Comparison of ENCODE assay signal across 30 cellular contexts in genomic region chr16:24589997-24590396, GRCh38.
"Had no signal": no experiment of that assay in that cellular context is flagged by ENCODE, and none has a peak within 500 bp of the region (broad histone marks: within the 10 kb centered on the region; RNA-seq: fewer than 3 reads in every experiment).

No MANE protein-coding gene starts in this region.

- FAIRE-seq: astrocyte had no signal

- H3K9me3 ChIP-seq: body of pancreas, MG63, SJCRH30 had no signal

- ATAC-seq: activated CD8-positive, alpha-beta memory T cell treated with anti-CD3 and anti-CD28 coated beads, Interleukin-2, amount 10 ng/mL, durations not matched to agents 7 days and 5 days; body of pancreas; Panc1 had no signal

- H3K36me3 ChIP-seq: MG63, SJCRH30, WERI-Rb-1 had no signal

- H3K27me3 ChIP-seq: body of pancreas, MG63, SJCRH30 had no signal

- DNase-seq: activated CD4-positive, alpha-beta memory T cell treated with anti-CD3 and anti-CD28 coated beads, Interleukin-2, amount 10 ng/mL, durations not matched to agents 7 days and 5 days; activated CD4-positive, alpha-beta T cell treated with anti-CD3 and anti-CD28 coated beads for 1 hour; activated CD4-positive, alpha-beta T cell treated with anti-CD3 and anti-CD28 coated beads for 48 hours; activated CD4-positive, CD25-positive, alpha-beta regulatory T cell; activated CD8-positive, alpha-beta memory T cell treated with anti-CD3 and anti-CD28 coated beads for 24 hours; activated CD8-positive, alpha-beta memory T cell treated with anti-CD3 and anti-CD28 coated beads, Interleukin-2, amount 10 ng/mL, durations not matched to agents 7 days and 5 days; activated CD8-positive, alpha-beta memory T cell treated with anti-CD3 and anti-CD28 coated beads, Interleukin-2, amount 50 U/mL, for 48 hours; activated effector memory CD4-positive, alpha-beta T cell treated with Interleukin-2 at 50 U/mL for 16 hours; activated naive CD4-positive, alpha-beta T cell treated with anti-CD3 and anti-CD28 coated beads, Interleukin-2, amount 50 U/mL, for 16 hours; activated naive CD8-positive, alpha-beta T cell treated with anti-CD3 and anti-CD28 coated beads for 36 hours; activated T-cell treated with anti-CD3 and anti-CD28 coated beads, Interleukin-2, amount 50 U/mL, for 48 hours; amygdala; body of pancreas; central memory CD4-positive, alpha-beta T cell; Kasumi-1; KG1; MG63; NCI-H1048; NCI-H1436 treated with DMSO at 0.1 percent for 48 hours; NCI-H1694 treated with DMSO at 0.1 percent for 48 hours; NCI-H2029; NCI-H345; NCI-H524 treated with DMSO at 0.1 percent for 48 hours; SHP77; SJCRH30; T1000; WERI-Rb-1 had no signal

- H3K4me3 ChIP-seq: body of pancreas, MG63, SJCRH30, SK-N-MC had no signal

- H3K4me1 ChIP-seq: body of pancreas, SJCRH30 had no signal

- H3K27ac ChIP-seq: body of pancreas, SJCRH30, SK-N-MC, WERI-Rb-1 had no signal
